In the genomic region with DNA sequence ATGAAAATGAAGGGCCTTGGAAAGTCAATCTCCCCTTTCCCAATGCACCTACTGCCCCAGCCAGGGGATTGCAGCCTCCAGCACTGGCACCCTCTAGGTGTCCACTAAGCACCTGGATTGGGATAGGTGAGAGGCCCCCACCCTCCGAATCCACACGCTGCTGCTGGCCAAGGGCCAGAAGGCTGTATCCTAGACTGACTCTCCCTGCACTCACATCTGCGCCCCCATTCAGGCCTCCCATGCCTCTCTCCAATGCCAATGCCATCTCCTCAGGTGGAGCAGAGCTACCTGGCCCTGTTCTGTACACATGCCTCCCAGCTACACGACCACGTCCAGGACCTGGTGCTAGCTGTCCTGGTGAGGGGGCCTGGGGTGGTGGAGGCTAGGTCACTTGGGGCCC, we compare ENCODE assay signal across 2 cellular contexts.
TF ChIP-seq lines count a peak whose summit lies in the region.

No MANE protein-coding gene starts in this region.

TF ChIP-seq in WTC11, 78 proteins besides CTCF, POLR2A, EP300 and RAD21 (continues in another document):
- TF ChIP-seq PRRX2 (CRISPR knock-in tag; IDR thresholded peaks at IDR 0.05) (no peak), KAT7 (CRISPR knock-in tag; IDR thresholded peaks at IDR 0.05; ENCODE audit: borderline replicate concordance) (no peak), SP1 (CRISPR knock-in tag; conservative IDR thresholded peaks at IDR 0.05) (no peak), ZNF423 (CRISPR knock-in tag; IDR thresholded peaks at IDR 0.05) (no peak), ZNF512 (CRISPR knock-in tag; IDR thresholded peaks at IDR 0.05; ENCODE audit: borderline replicate concordance) (no peak), NFYB (CRISPR knock-in tag; conservative IDR thresholded peaks at IDR 0.05; ENCODE audit: low read depth) (no peak), IRF1 (CRISPR knock-in tag; IDR thresholded peaks at IDR 0.05) (no peak), ZNF317 (CRISPR knock-in tag; IDR thresholded peaks at IDR 0.05; ENCODE audit: borderline replicate concordance, low read depth) (no peak)
- TF ChIP-seq, protein P1, sequence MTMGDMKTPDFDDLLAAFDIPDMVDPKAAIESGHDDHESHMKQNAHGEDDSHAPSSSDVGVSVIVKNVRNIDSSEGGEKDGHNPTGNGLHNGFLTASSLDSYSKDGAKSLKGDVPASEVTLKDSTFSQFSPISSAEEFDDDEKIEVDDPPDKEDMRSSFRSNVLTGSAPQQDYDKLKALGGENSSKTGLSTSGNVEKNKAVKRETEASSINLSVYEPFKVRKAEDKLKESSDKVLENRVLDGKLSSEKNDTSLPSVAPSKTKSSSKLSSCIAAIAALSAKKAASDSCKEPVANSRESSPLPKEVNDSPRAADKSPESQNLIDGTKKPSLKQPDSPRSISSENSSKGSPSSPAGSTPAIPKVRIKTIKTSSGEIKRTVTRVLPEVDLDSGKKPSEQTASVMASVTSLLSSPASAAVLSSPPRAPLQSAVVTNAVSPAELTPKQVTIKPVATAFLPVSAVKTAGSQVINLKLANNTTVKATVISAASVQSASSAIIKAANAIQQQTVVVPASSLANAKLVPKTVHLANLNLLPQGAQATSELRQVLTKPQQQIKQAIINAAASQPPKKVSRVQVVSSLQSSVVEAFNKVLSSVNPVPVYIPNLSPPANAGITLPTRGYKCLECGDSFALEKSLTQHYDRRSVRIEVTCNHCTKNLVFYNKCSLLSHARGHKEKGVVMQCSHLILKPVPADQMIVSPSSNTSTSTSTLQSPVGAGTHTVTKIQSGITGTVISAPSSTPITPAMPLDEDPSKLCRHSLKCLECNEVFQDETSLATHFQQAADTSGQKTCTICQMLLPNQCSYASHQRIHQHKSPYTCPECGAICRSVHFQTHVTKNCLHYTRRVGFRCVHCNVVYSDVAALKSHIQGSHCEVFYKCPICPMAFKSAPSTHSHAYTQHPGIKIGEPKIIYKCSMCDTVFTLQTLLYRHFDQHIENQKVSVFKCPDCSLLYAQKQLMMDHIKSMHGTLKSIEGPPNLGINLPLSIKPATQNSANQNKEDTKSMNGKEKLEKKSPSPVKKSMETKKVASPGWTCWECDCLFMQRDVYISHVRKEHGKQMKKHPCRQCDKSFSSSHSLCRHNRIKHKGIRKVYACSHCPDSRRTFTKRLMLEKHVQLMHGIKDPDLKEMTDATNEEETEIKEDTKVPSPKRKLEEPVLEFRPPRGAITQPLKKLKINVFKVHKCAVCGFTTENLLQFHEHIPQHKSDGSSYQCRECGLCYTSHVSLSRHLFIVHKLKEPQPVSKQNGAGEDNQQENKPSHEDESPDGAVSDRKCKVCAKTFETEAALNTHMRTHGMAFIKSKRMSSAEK (CRISPR knock-in tag; IDR thresholded peaks at IDR 0.05; ENCODE audit: borderline replicate concordance): no peak
- TF ChIP-seq, protein P2, sequence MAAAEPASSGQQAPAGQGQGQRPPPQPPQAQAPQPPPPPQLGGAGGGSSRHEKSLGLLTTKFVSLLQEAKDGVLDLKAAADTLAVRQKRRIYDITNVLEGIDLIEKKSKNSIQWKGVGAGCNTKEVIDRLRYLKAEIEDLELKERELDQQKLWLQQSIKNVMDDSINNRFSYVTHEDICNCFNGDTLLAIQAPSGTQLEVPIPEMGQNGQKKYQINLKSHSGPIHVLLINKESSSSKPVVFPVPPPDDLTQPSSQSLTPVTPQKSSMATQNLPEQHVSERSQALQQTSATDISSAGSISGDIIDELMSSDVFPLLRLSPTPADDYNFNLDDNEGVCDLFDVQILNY (CRISPR knock-in tag; IDR thresholded peaks at IDR 0.05): no peak
- TF ChIP-seq, protein P3, sequence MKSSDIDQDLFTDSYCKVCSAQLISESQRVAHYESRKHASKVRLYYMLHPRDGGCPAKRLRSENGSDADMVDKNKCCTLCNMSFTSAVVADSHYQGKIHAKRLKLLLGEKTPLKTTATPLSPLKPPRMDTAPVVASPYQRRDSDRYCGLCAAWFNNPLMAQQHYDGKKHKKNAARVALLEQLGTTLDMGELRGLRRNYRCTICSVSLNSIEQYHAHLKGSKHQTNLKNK (CRISPR knock-in tag; IDR thresholded peaks at IDR 0.05): no peak
- TF ChIP-seq, protein P4, sequence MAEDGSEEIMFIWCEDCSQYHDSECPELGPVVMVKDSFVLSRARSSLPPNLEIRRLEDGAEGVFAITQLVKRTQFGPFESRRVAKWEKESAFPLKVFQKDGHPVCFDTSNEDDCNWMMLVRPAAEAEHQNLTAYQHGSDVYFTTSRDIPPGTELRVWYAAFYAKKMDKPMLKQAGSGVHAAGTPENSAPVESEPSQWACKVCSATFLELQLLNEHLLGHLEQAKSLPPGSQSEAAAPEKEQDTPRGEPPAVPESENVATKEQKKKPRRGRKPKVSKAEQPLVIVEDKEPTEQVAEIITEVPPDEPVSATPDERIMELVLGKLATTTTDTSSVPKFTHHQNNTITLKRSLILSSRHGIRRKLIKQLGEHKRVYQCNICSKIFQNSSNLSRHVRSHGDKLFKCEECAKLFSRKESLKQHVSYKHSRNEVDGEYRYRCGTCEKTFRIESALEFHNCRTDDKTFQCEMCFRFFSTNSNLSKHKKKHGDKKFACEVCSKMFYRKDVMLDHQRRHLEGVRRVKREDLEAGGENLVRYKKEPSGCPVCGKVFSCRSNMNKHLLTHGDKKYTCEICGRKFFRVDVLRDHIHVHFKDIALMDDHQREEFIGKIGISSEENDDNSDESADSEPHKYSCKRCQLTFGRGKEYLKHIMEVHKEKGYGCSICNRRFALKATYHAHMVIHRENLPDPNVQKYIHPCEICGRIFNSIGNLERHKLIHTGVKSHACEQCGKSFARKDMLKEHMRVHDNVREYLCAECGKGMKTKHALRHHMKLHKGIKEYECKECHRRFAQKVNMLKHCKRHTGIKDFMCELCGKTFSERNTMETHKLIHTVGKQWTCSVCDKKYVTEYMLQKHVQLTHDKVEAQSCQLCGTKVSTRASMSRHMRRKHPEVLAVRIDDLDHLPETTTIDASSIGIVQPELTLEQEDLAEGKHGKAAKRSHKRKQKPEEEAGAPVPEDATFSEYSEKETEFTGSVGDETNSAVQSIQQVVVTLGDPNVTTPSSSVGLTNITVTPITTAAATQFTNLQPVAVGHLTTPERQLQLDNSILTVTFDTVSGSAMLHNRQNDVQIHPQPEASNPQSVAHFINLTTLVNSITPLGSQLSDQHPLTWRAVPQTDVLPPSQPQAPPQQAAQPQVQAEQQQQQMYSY (CRISPR knock-in tag; IDR thresholded peaks at IDR 0.05): no peak

TF ChIP-seq in H1, 55 proteins besides CTCF, POLR2A, EP300 and RAD21:
- no peak for TF ChIP-seq CREB1 (IDR thresholded peaks at IDR 0.05)
- no peak for TF ChIP-seq POU5F1 (IDR thresholded peaks at IDR 0.05; ENCODE audit: low read depth, low read length)
- TF ChIP-seq KDM1A (IDR thresholded peaks at IDR 0.05; ENCODE audit: borderline replicate concordance, low read length): no peak
- no peak for TF ChIP-seq BCL11A (IDR thresholded peaks at IDR 0.05; ENCODE audit: low read depth in 2 of 2, low read length in 2 of 2)
- TF ChIP-seq, protein P5, sequence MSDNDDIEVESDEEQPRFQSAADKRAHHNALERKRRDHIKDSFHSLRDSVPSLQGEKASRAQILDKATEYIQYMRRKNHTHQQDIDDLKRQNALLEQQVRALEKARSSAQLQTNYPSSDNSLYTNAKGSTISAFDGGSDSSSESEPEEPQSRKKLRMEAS (IDR thresholded peaks at IDR 0.05): no peak
- no peak for TF ChIP-seq KDM5A (IDR thresholded peaks at IDR 0.05; ENCODE audit: low read length)
- TF ChIP-seq SP2 (IDR thresholded peaks at IDR 0.05; ENCODE audit: low read length): no peak
- no peak for TF ChIP-seq PHF8 (conservative IDR thresholded peaks at IDR 0.05; ENCODE audit: low read depth, low read length)
- TF ChIP-seq SRF (IDR thresholded peaks at IDR 0.05; ENCODE audit: low read depth, low read length): no peak
- no peak for TF ChIP-seq TEAD4 (IDR thresholded peaks at IDR 0.05; ENCODE audit: low read depth, low read length)
- TF ChIP-seq YY1 (IDR thresholded peaks at IDR 0.05; ENCODE audit: low read depth, low read length): no peak
- no peak for TF ChIP-seq RBBP5 (IDR thresholded peaks at IDR 0.05; ENCODE audit: borderline replicate concordance, low read depth, low read length)
- no peak for TF ChIP-seq CBX8 (IDR thresholded peaks at IDR 0.05; ENCODE audit: borderline replicate concordance, low read depth, low read length)
- no peak for TF ChIP-seq SP4 (IDR thresholded peaks at IDR 0.05; ENCODE audit: low read length)
TF ChIP-seq in H1: peak in this region for 0.
